9 cellular contexts compared by ENCODE assay signal in genomic region chr13:41610426-41610825, GRCh38.
DNase-seq lines count a peak whose midpoint lies in the region; ATAC-seq, FAIRE-seq and TF ChIP-seq lines count a peak whose summit lies in the region.
"Had no signal": no experiment of that assay in that cellular context is flagged by ENCODE, and none has a peak within 500 bp of the region (broad histone marks: within the 10 kb centered on the region; RNA-seq: fewer than 3 reads in every experiment).

No MANE protein-coding gene starts in this region.

- no peaks in the 10 kb centered on the region for H3K27me3 ChIP-seq in pancreas

- DNase-seq in DMS153 (lab: John Stamatoyannopoulos, UW) = peak; percentile 84
- peak; percentile 12 for DNase-seq in NCI-H2107 (lab: John Stamatoyannopoulos, UW)
- DNase-seq in pancreas = no peak
- no peak for DNase-seq in ureter (ENCODE audit: low spot score)
- DNase-seq in GM10266 (ENCODE audit: extremely low spot score) = no peak
- no peak for DNase-seq in NK-92 (lab: John Stamatoyannopoulos, UW; ENCODE audit: unreplicated experiment)
- DNase-seq: DMS 273 treated with DMSO at 0.1 percent for 48 hours had no signal

- no peak overlapping the region for H3K4me3 ChIP-seq in pancreas

- 68 to 77% methylated on average over 4 of the region's 4 CpGs for WGBS in pancreas, 2 donors

- no peaks in the 10 kb centered on the region for H3K9me3 ChIP-seq in pancreas

- peak overlapping the region in 2 of 4 donors; percentile 42 to 48 for H3K27ac ChIP-seq in pancreas

- intact Hi-C loops in pancreas (cut with DNase I) = no loop called here

- no peaks in the 10 kb centered on the region for H3K36me3 ChIP-seq in pancreas

- no peaks in the 10 kb centered on the region for H3K4me1 ChIP-seq in pancreas

- ATAC-seq in pancreas = peak in 3 of 4 donors; percentile 22 to 33 (median 31)
- no peak for ATAC-seq in HG03521 (IDR thresholded peaks at IDR 0.05; ENCODE audit: unreplicated experiment)

- peak; percentile 72 for FAIRE-seq in endometrium (lab: Jason Lieb, UNC)
- no peak for FAIRE-seq in pancreas (lab: Jason Lieb, UNC)

- TF ChIP-seq CTCF in pancreas (IDR thresholded peaks at IDR 0.05) (no peak), GM10266 (IDR thresholded peaks at IDR 0.05; ENCODE audit: control insufficient read depth, insufficient read depth, low read depth, missing control alignments) (no peak)

Comparison
In these comparisons a context has a peak if more than half of its experiments do, and no peak if none do; other contexts are left out.
1. DNase-seq: peak in DMS153 (single experiment) and NCI-H2107 (single experiment); none in pancreas (0 of 6), ureter (single experiment), GM10266 (single experiment) and NK-92 (single experiment).